8 cellular contexts compared by ENCODE assay signal in the genomic region with DNA sequence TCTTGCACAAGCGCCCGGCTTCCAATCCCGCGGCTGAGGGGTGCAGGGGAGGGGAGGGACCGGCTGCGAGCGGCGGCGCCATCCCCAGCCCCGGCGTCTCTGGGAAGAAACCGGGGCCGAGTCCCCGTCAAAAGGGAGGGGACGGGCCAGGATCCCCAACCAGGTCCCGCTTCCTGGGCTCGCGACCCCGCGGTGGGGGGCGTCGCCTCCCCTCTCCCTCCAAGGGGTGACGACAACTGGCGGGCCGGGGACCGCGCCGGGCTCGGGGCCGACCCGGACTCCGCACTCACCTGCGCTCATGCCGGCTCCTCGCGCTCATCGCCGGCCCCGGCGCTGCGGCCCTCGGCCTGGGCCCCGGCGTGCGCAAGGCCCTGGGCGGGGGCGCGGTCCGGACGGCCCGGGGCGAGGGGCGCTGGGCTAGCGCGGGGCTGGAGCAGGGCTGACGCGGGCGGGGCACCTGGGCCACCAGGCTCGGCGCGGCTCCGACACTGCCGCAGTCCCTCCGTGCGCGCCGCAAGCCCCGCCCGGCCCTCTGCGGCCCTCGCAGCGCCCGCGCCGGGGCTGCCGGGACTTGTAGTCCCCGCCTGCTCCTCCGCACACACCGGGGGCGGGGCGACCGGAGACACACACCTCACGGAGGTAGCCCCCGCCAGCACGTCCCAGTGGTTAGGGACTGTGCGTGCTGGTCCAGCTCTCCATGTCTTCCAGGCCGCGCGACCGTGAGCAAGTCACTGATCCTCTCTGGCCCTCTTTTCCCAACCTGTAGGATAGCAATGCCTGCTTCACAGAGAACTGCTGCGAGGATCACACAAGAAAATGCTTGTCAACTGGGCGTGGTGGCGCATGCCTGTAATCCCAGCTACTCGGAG. TPM values are rescaled to one million over a fixed set of nuclear protein-coding genes. Genes with fewer than 3 reads are reported as not detected.
A peak's percentile ranks its signal among the peaks of the same experiment; 100 is the strongest.
DNase-seq lines count a peak whose midpoint lies in the region; ATAC-seq and TF ChIP-seq lines count a peak whose summit lies in the region.

A gene with protein sequence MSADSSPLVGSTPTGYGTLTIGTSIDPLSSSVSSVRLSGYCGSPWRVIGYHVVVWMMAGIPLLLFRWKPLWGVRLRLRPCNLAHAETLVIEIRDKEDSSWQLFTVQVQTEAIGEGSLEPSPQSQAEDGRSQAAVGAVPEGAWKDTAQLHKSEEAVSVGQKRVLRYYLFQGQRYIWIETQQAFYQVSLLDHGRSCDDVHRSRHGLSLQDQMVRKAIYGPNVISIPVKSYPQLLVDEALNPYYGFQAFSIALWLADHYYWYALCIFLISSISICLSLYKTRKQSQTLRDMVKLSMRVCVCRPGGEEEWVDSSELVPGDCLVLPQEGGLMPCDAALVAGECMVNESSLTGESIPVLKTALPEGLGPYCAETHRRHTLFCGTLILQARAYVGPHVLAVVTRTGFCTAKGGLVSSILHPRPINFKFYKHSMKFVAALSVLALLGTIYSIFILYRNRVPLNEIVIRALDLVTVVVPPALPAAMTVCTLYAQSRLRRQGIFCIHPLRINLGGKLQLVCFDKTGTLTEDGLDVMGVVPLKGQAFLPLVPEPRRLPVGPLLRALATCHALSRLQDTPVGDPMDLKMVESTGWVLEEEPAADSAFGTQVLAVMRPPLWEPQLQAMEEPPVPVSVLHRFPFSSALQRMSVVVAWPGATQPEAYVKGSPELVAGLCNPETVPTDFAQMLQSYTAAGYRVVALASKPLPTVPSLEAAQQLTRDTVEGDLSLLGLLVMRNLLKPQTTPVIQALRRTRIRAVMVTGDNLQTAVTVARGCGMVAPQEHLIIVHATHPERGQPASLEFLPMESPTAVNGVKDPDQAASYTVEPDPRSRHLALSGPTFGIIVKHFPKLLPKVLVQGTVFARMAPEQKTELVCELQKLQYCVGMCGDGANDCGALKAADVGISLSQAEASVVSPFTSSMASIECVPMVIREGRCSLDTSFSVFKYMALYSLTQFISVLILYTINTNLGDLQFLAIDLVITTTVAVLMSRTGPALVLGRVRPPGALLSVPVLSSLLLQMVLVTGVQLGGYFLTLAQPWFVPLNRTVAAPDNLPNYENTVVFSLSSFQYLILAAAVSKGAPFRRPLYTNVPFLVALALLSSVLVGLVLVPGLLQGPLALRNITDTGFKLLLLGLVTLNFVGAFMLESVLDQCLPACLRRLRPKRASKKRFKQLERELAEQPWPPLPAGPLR (minus strand): TSS at position 490 of the 869 bp plus-strand sequence. CDS start 190 bp downstream, at position 300.

- TF ChIP-seq POLR2A in NB4 (IDR thresholded peaks at IDR 0.05; ENCODE audit: extremely low read depth, insufficient read length) (peak; percentile 17), transverse colon (IDR thresholded peaks at IDR 0.05) (no peak)

- peaks cover 19 to 23% (median 22%) of the 10 kb centered on the region in 3 donors for H3K4me1 Mint-ChIP-seq in T-cell

- H3K4me3 Mint-ChIP-seq in T-cell = peak within 1 kb of the TSS; percentile 81 to 83 (median 83)

- no peaks in the 10 kb centered on the region for H3K27me3 ChIP-seq in adipocyte (replicated peaks; ENCODE audit: control insufficient read depth, insufficient read depth, low read length)
- H3K27me3 ChIP-seq in transverse colon = no peaks in the 10 kb centered on the region

- H3K27me3 Mint-ChIP-seq in T-cell = no peaks in the 10 kb centered on the region

- CTCF ChIA-PET in HEK293 (lab: Yijun Ruan, JAX) (no interaction called here), T-cell (lab: Charles Lee) (no interaction called here)

- peak within 1 kb of the TSS; percentile 79 for H3K9ac ChIP-seq in adipocyte (ENCODE audit: low read length)

- H3K9me3 ChIP-seq in HEK293 (ENCODE audit: control insufficient read depth, insufficient read depth, low read depth, low read length) = no peaks in the 10 kb centered on the region
- no peaks in the 10 kb centered on the region for H3K9me3 ChIP-seq in adipocyte (ENCODE audit: control insufficient read depth, low read length)
- no peaks in the 10 kb centered on the region for H3K9me3 ChIP-seq in transverse colon

- H3K36me3 ChIP-seq in HEK293 (ENCODE audit: control insufficient read depth in 2 of 2, insufficient read depth in 1 of 2, low read length in 2 of 2) = peaks cover 0 to 3% of the 10 kb centered on the region in 2 experiments; a peak in 1 of 3 replicates
- no peaks in the 10 kb centered on the region for H3K36me3 ChIP-seq in adipocyte (ENCODE audit: control insufficient read depth, insufficient read depth, low read length, severe bottlenecking)
- no peaks in the 10 kb centered on the region for H3K36me3 ChIP-seq in transverse colon

- no peaks in the 10 kb centered on the region for H3K36me3 Mint-ChIP-seq in T-cell

- TF ChIP-seq CTCF in HEK293 (tag by site-specific recombination; IDR thresholded peaks at IDR 0.05) (no peak), NB4 (IDR thresholded peaks at IDR 0.05; ENCODE audit: low read depth, low read length) (no peak), transverse colon (IDR thresholded peaks at IDR 0.05) (no peak)

- intact Hi-C loops in cardiac septum (cut with DNase I) (loop anchor here (2.0 to 5.0 kb wide), 2 partner anchors 41 to 44 kb away; no protein-coding TSS in a partner anchor), transverse colon (cut with DNase I; ENCODE audit: low total_unique reads) (no loop called here)

- TF ChIP-seq EP300 in transverse colon (IDR thresholded peaks at IDR 0.05; ENCODE audit: low read depth) = no peak

- POLR2A ChIA-PET in HEK293 (lab: Yijun Ruan, JAX) = interaction anchor here (0.7 to 1.0 kb wide), 4 partner anchors 9 to 47 kb away, joined by 3 to 5 read pairs (median 3); no protein-coding TSS in a partner anchor
- POLR2A ChIA-PET in T-cell (lab: Charles Lee) = no interaction called here

- H3K9me3 Mint-ChIP-seq in T-cell = no peaks in the 10 kb centered on the region

- in situ Hi-C loops in transverse colon (cut with MboI; ENCODE audit: low pct_ligation_motif_present in 1 of 4, low pct_unique_long_range_greater_than_20kb in 1 of 4, low sequenced_read_pairs in 3 of 4) = no loop called here

- peak within 1 kb of the TSS; percentile 62; the same call in 1 of the 2 replicates for H3K27ac ChIP-seq in HEK293 (ENCODE audit: extremely low read depth, low read depth, low read length)
- H3K27ac ChIP-seq in transverse colon = peak within 1 kb of the TSS; percentile 49 to 78 (median 66)

- H3K27ac Mint-ChIP-seq in T-cell = peak within 1 kb of the TSS in 1 of 2 donors; percentile 75

- WGBS in transverse colon (ENCODE audit: low coverage in 1 of 2), 2 donors = 0 to 3% methylated on average over 2 to 16 of the region's 94 CpGs

- ATAC-seq in T-cell (replicated peaks in 1 of 4) = peak; percentile 99 to 100 (median 100)

- H3K4me1 ChIP-seq in HEK293 (ENCODE audit: control insufficient read depth, insufficient read depth, low read length) (peaks cover 2% of the 10 kb centered on the region; the same call in 1 of the 2 replicates), adipocyte (ENCODE audit: control insufficient read depth, insufficient read depth, low read length) (peaks cover 31% of the 10 kb centered on the region), transverse colon (peaks cover 13 to 26% (median 23%) of the 10 kb centered on the region in 4 donors)

- peak; percentile 28 for DNase-seq in GF-D8 (lab: John Stamatoyannopoulos, UW)
- peak; percentile 77 for DNase-seq in NB4 (ENCODE audit: low read depth)
- DNase-seq in T-cell = peak; percentile 67 to 88 (median 78)
- DNase-seq in adipocyte (ENCODE audit: low read depth) = peak; percentile 89
- peak; percentile 85 for DNase-seq in cardiac septum (ENCODE audit: low spot score)
- peak; percentile 80 for DNase-seq in pons (ENCODE audit: low spot score)
- DNase-seq in transverse colon = peak; percentile 87

- H3K4me3 ChIP-seq in HEK293 (ENCODE audit: low read depth, low read length) = peak within 1 kb of the TSS; percentile 77
- H3K4me3 ChIP-seq in NB4 (ENCODE audit: low read depth, low read length) = peak within 1 kb of the TSS; percentile 53
- H3K4me3 ChIP-seq in adipocyte (ENCODE audit: low read length) = peak within 1 kb of the TSS; percentile 83
- H3K4me3 ChIP-seq in transverse colon = peak within 1 kb of the TSS; percentile 78 to 94 (median 88)

TF ChIP-seq in HEK293, 187 proteins besides CTCF, POLR2A, EP300 and RAD21 (continues in another document):
- no peak for TF ChIP-seq ZNF184 (tag by site-specific recombination; IDR thresholded peaks at IDR 0.05)
- TF ChIP-seq, protein P1, sequence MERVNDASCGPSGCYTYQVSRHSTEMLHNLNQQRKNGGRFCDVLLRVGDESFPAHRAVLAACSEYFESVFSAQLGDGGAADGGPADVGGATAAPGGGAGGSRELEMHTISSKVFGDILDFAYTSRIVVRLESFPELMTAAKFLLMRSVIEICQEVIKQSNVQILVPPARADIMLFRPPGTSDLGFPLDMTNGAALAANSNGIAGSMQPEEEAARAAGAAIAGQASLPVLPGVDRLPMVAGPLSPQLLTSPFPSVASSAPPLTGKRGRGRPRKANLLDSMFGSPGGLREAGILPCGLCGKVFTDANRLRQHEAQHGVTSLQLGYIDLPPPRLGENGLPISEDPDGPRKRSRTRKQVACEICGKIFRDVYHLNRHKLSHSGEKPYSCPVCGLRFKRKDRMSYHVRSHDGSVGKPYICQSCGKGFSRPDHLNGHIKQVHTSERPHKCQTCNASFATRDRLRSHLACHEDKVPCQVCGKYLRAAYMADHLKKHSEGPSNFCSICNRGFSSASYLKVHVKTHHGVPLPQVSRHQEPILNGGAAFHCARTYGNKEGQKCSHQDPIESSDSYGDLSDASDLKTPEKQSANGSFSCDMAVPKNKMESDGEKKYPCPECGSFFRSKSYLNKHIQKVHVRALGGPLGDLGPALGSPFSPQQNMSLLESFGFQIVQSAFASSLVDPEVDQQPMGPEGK (tag by site-specific recombination; IDR thresholded peaks at IDR 0.05) = peak; percentile 83
- peak; percentile 42; the same call in 1 of the 2 replicates for TF ChIP-seq KLF7 (tag by site-specific recombination; IDR thresholded peaks at IDR 0.05; ENCODE audit: borderline replicate concordance)

RNA-seq across cellular contexts. Expression of the gene that starts here (rescaled TPM):
- total RNA-seq in T-cell (10 to 100 TPM; 39.4 to 65.5 (median 58.2) TPM), cardiac septum (13.3 TPM), transverse colon (10 to 100 TPM; 34.4 to 70.8 (median 60.9) TPM)

Comparison
In these comparisons a context has a peak if more than half of its experiments do, and no peak if none do; other contexts are left out.
1. Peak in every context shown above with its lines: DNase-seq, ATAC-seq, H3K4me3 ChIP-seq and H3K27ac ChIP-seq.
2. DNase-seq: peak in every context shown above with its lines; median percentile 89 in adipocyte; 87 in transverse colon; 85 in cardiac septum; 80 in pons; 78 in T-cell; 77 in NB4; 28 in GF-D8.